12 cellular contexts compared by ENCODE assay signal in the genomic region with DNA sequence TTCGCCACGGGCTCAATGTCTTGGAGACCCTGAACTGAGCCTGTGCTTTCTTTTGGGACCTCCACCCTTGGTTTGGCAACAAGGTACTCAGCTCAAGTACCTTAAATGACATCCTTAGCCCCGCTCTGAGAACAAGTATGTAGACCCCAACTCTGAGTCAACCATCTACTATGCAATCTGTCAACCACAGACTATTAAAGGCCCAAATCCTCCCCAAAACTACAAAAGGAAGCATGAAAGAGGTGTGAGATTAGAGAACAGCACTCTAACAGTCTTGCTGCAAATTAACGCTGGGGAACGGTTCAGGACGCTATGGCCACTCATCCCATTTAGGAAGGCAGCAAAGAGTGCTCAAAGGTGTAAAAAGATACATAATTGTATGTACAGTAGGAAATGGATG. TPM values are rescaled to one million over a fixed set of nuclear protein-coding genes. Genes with fewer than 3 reads are reported as not detected.
DNase-seq lines count a peak whose midpoint lies in the region; ATAC-seq and TF ChIP-seq lines count a peak whose summit lies in the region.
"Had no signal": no experiment of that assay in that cellular context is flagged by ENCODE, and none has a peak within 500 bp of the region (broad histone marks: within the 10 kb centered on the region; RNA-seq: fewer than 3 reads in every experiment).

No MANE protein-coding gene starts in this region.

- peaks cover 86% of the 10 kb centered on the region for H3K4me1 Mint-ChIP-seq in CD8-positive, alpha-beta T cell (ENCODE audit: low read depth)
- H3K4me1 Mint-ChIP-seq in activated CD4-positive, alpha-beta memory T cell treated with anti-CD3 and anti-CD28 coated beads for 36 hours (ENCODE audit: low read depth) = peaks cover 84% of the 10 kb centered on the region
- peaks cover 45 to 98% (median 91%) of the 10 kb centered on the region in 4 donors for H3K4me1 Mint-ChIP-seq in naive thymus-derived CD8-positive, alpha-beta T cell

- peaks cover 10% of the 10 kb centered on the region for H3K36me3 ChIP-seq in CD8-positive, alpha-beta T cell (ENCODE audit: insufficient read depth, low read length)
- H3K36me3 ChIP-seq in brain microvascular endothelial cell (replicated peaks) = no peaks in the 10 kb centered on the region
- H3K36me3 ChIP-seq: ascending aorta had no signal

- peaks cover 20% of the 10 kb centered on the region for H3K36me3 Mint-ChIP-seq in CD8-positive, alpha-beta T cell
- H3K36me3 Mint-ChIP-seq in activated CD4-positive, alpha-beta memory T cell treated with anti-CD3 and anti-CD28 coated beads for 36 hours = no peaks in the 10 kb centered on the region
- peaks cover 0 to 15% (median 0%) of the 10 kb centered on the region in 3 donors for H3K36me3 Mint-ChIP-seq in naive thymus-derived CD8-positive, alpha-beta T cell

- no peak for DNase-seq in CD8-positive, alpha-beta T cell
- DNase-seq in HL-60 (ENCODE audit: low read depth in 1 of 2, low spot score in 1 of 2) (no peak), brain microvascular endothelial cell (no peak), AG20443 (ENCODE audit: low spot score) (no peak)
- no peak for DNase-seq in activated CD4-positive, alpha-beta memory T cell treated with anti-CD3 and anti-CD28 coated beads for 36 hours
- no peak for DNase-seq in naive thymus-derived CD8-positive, alpha-beta T cell
- DNase-seq: dermis blood vessel endothelial cell, GF-D8, NCI-H2107, SHP77 had no signal

- ATAC-seq in CD8-positive, alpha-beta T cell = no peak
- no peak for ATAC-seq in naive thymus-derived CD8-positive, alpha-beta T cell
- no peak for ATAC-seq in HG02938 (IDR thresholded peaks at IDR 0.05; ENCODE audit: unreplicated experiment)

- no peaks in the 10 kb centered on the region for H3K9me3 Mint-ChIP-seq in CD8-positive, alpha-beta T cell
- no peaks in the 10 kb centered on the region for H3K9me3 Mint-ChIP-seq in activated CD4-positive, alpha-beta memory T cell treated with anti-CD3 and anti-CD28 coated beads for 36 hours
- H3K9me3 Mint-ChIP-seq in naive thymus-derived CD8-positive, alpha-beta T cell = no peaks in the 10 kb centered on the region

- no peak overlapping the region for H3K27ac ChIP-seq in CD8-positive, alpha-beta T cell (ENCODE audit: low read depth, low read length)
- H3K27ac ChIP-seq in HL-60 (replicated peaks) = peak overlapping the region; percentile 74
- H3K27ac ChIP-seq in brain microvascular endothelial cell = no peak overlapping the region
- H3K27ac ChIP-seq: ascending aorta had no signal

- CTCF ChIA-PET in CD8-positive, alpha-beta T cell (lab: Charles Lee) = interaction anchor here (0.9 to 16.1 kb wide), 3 partner anchors 10 to 60 kb away, joined by 3 to 120 read pairs (median 3); no protein-coding TSS in a partner anchor
- CTCF ChIA-PET in activated CD4-positive, alpha-beta memory T cell treated with anti-CD3 and anti-CD28 coated beads for 36 hours (lab: Charles Lee) = interaction anchor here (1.5 to 2.0 kb wide), 2 partner anchors 10 to 32 kb away, joined by 3 to 6 read pairs; no protein-coding TSS in a partner anchor

- peak overlapping the region; percentile 86 for H3K27ac Mint-ChIP-seq in CD8-positive, alpha-beta T cell
- peak overlapping the region; percentile 20 for H3K27ac Mint-ChIP-seq in activated CD4-positive, alpha-beta memory T cell treated with anti-CD3 and anti-CD28 coated beads for 36 hours
- peak overlapping the region; percentile 84 to 99 (median 93) for H3K27ac Mint-ChIP-seq in naive thymus-derived CD8-positive, alpha-beta T cell

- intact Hi-C loops in CD8-positive, alpha-beta T cell (cut with DNase I, micrococcal nuclease) = no loop called here
- intact Hi-C loops in activated CD4-positive, alpha-beta memory T cell treated with anti-CD3 and anti-CD28 coated beads for 36 hours (cut with micrococcal nuclease) = loop anchor here (1.0 kb wide), 1 partner anchor 10 kb away; no protein-coding TSS in a partner anchor

- TF ChIP-seq CTCF in CD8-positive, alpha-beta T cell (IDR thresholded peaks at IDR 0.05) = no peak
- TF ChIP-seq CTCF in HL-60 (IDR thresholded peaks at IDR 0.05; ENCODE audit: insufficient read depth, low read length) = no peak
- no peak for TF ChIP-seq CTCF in brain microvascular endothelial cell (IDR thresholded peaks at IDR 0.05; ENCODE audit: low read depth, low read length, missing control alignments)

- no peaks in the 10 kb centered on the region for H3K27me3 ChIP-seq in CD8-positive, alpha-beta T cell (ENCODE audit: insufficient read depth, low read length)
- H3K27me3 ChIP-seq in HL-60 (ENCODE audit: insufficient read depth, poor library complexity, severe bottlenecking) = no peaks in the 10 kb centered on the region
- H3K27me3 ChIP-seq in brain microvascular endothelial cell (replicated peaks) = no peaks in the 10 kb centered on the region
- H3K27me3 ChIP-seq: ascending aorta had no signal

- H3K4me3 Mint-ChIP-seq in CD8-positive, alpha-beta T cell = peak overlapping the region; percentile 30
- no peak overlapping the region for H3K4me3 Mint-ChIP-seq in activated CD4-positive, alpha-beta memory T cell treated with anti-CD3 and anti-CD28 coated beads for 36 hours
- peak overlapping the region in 9 of 10 donors; percentile 33 to 81 (median 63) for H3K4me3 Mint-ChIP-seq in naive thymus-derived CD8-positive, alpha-beta T cell

- POLR2A ChIA-PET in CD8-positive, alpha-beta T cell (lab: Charles Lee) = interaction anchor here (2.0 kb wide), 1 partner anchor 20 kb away, joined by 5 read pairs; no protein-coding TSS in a partner anchor
- POLR2A ChIA-PET in activated CD4-positive, alpha-beta memory T cell treated with anti-CD3 and anti-CD28 coated beads for 36 hours (lab: Charles Lee) = no interaction called here
- POLR2A ChIA-PET in naive thymus-derived CD8-positive, alpha-beta T cell (lab: Charles Lee) = interaction anchor here (1.1 to 5.1 kb wide), 3 partner anchors 10 to 45 kb away, joined by 3 to 37 read pairs (median 4); no protein-coding TSS in a partner anchor

- no peaks in the 10 kb centered on the region for H3K27me3 Mint-ChIP-seq in CD8-positive, alpha-beta T cell (ENCODE audit: low read depth)
- no peaks in the 10 kb centered on the region for H3K27me3 Mint-ChIP-seq in activated CD4-positive, alpha-beta memory T cell treated with anti-CD3 and anti-CD28 coated beads for 36 hours
- H3K27me3 Mint-ChIP-seq in naive thymus-derived CD8-positive, alpha-beta T cell = no peaks in the 10 kb centered on the region

- H3K9me3 ChIP-seq in CD8-positive, alpha-beta T cell (ENCODE audit: low read length) = no peaks in the 10 kb centered on the region
- H3K9me3 ChIP-seq: ascending aorta had no signal

- H3K4me3 ChIP-seq in CD8-positive, alpha-beta T cell (ENCODE audit: low read depth, low read length) = no peak overlapping the region
- H3K4me3 ChIP-seq in HL-60 (replicated peaks; ENCODE audit: insufficient read depth, low read length) = no peak overlapping the region
- no peak overlapping the region for H3K4me3 ChIP-seq in brain microvascular endothelial cell (ENCODE audit: low read depth, low read length)
- H3K4me3 ChIP-seq: ascending aorta had no signal

- in situ Hi-C loops in brain microvascular endothelial cell (cut with HindIII; ENCODE audit: low pct_ligation_motif_present, low sequenced_read_pairs) = no loop called here

- peaks cover 97% of the 10 kb centered on the region for H3K4me1 ChIP-seq in CD8-positive, alpha-beta T cell (ENCODE audit: insufficient read depth, low read length)
- H3K4me1 ChIP-seq: ascending aorta had no signal

RNA-seq across cellular contexts. Expression of gene CCDC88C, which starts 52.1 kb away (rescaled TPM):
- 100 to 1,000 TPM; 266 to 273 TPM for total RNA-seq in CD8-positive, alpha-beta T cell
- 10 to 100 TPM; 73.0 to 74.7 TPM for total RNA-seq in activated CD4-positive, alpha-beta memory T cell treated with anti-CD3 and anti-CD28 coated beads for 36 hours
- total RNA-seq in naive thymus-derived CD8-positive, alpha-beta T cell = 100 to 1,000 TPM; 300 to 322 TPM
- polyA plus RNA-seq in naive thymus-derived CD8-positive, alpha-beta T cell = 10 to 100 TPM; 23.4 to 41.9 (median 24.0) TPM

Comparison
In these comparisons a context has a peak if more than half of its experiments do, and no peak if none do; other contexts are left out.
1. H3K27ac Mint-ChIP-seq: peak in every context shown above with its lines; median percentile 93 in naive thymus-derived CD8-positive, alpha-beta T cell; 86 in CD8-positive, alpha-beta T cell; 20 in activated CD4-positive, alpha-beta memory T cell treated with anti-CD3 and anti-CD28 coated beads for 36 hours.